Comparison of ENCODE assay signal across 8 cellular contexts in the genomic region with DNA sequence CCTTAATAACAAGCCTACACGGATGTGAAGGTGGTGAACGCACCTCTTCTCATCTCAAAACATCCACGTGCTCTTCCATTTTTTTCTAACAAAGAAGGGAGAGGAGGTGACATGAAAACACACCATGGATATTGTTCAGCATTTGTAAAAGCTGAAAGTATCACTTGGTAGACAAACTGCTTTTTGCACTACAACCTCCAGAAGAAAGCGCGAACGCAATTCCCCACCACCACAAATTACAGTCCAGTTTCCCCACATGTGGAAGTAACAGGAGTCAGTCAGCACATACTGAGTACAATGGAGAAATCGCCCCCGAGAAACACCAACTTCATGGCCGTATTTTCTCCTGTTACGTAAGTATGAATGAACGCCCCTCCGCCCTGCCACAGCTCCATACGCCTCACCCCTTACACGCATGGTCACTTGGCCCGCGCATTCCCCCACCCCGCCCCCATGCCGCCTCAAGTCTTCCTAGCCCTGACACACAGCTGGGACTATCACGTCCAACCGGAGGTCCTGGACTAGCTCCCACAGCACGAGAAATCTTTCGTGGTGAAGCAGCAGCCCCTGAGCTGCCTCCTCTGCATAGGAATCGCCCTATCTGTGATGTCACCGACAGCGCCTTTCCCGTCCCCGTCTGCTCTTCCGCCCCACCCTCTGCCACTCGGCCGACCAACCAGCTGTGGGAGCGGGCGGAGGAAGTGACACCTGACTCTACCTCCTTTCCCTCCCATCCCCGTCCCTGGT.
DNase-seq lines count a peak whose midpoint lies in the region; ATAC-seq and TF ChIP-seq lines count a peak whose summit lies in the region.
"Not testable (repeated sequence)": the region's sequence is repeated elsewhere in the genome, so short reads cannot be mapped to it uniquely, and the experiment has no call there.

No MANE protein-coding gene starts in this region.

- H3K27ac ChIP-seq in dorsolateral prefrontal cortex (peak overlapping the region in 26 of 59 donors; percentile 9 to 82 (median 57)), skin epidermis (peak overlapping the region in 15 of 21 experiments; percentile 33 to 93 (median 79))

- H3K4me3 ChIP-seq in dorsolateral prefrontal cortex (peak overlapping the region in 44 of 59 donors; percentile 6 to 60 (median 40)), skin epidermis (peak overlapping the region in 2 of 7 experiments; percentile 7 to 18)

- ATAC-seq in GM19324 (IDR thresholded peaks at IDR 0.05; ENCODE audit: low FRiP score, unreplicated experiment) (peak; percentile 53), HG03066 (IDR thresholded peaks at IDR 0.05; ENCODE audit: low read depth, unreplicated experiment) (peak; percentile 56)

- intact Hi-C loops in dorsolateral prefrontal cortex (cut with DNase I) = not testable (repeated sequence)

- TF ChIP-seq CTCF in dorsolateral prefrontal cortex (IDR thresholded peaks at IDR 0.05 in 54 of 56, conservative IDR thresholded peaks at IDR 0.05 in 2 of 56; ENCODE audit: low read depth in 1 of 56, partially characterized antibody in 56 of 56) = not testable (repeated sequence)

- peak; percentile 56 for DNase-seq in Ammon's horn (ENCODE audit: low spot score)
- DNase-seq in NOMO-1 treated with DMSO at 0.1 percent for 48 hours (lab: John Stamatoyannopoulos, UW; ENCODE audit: unreplicated experiment) = peak; percentile 8
- DNase-seq in activated T-cell treated with anti-CD3 and anti-CD28 coated beads for 4 hours = peak; percentile 38
- DNase-seq in dorsolateral prefrontal cortex = peak; percentile 31 to 83 (median 64)
- peak; percentile 37 for DNase-seq in iris pigment epithelial cell (ENCODE audit: low read depth)

- not testable (repeated sequence) for H3K27me3 ChIP-seq in dorsolateral prefrontal cortex

Comparison
In these comparisons a context has a peak if more than half of its experiments do, and no peak if none do; other contexts are left out.
1. DNase-seq: peak in every context shown above with its lines; median percentile 64 in dorsolateral prefrontal cortex; 56 in Ammon's horn; 38 in activated T-cell treated with anti-CD3 and anti-CD28 coated beads for 4 hours; 37 in iris pigment epithelial cell; 8 in NOMO-1 treated with DMSO at 0.1 percent for 48 hours.